Comparison of ENCODE assay signal across 15 cellular contexts in genomic region chr15:70602834-70603560, GRCh38.
DNase-seq lines count a peak whose midpoint lies in the region; ATAC-seq and TF ChIP-seq lines count a peak whose summit lies in the region.
"Had no signal": no experiment of that assay in that cellular context is flagged by ENCODE, and none has a peak within 500 bp of the region (broad histone marks: within the 10 kb centered on the region; RNA-seq: fewer than 3 reads in every experiment).

No MANE protein-coding gene starts in this region.

- H3K27ac Mint-ChIP-seq in neural progenitor cell = peak overlapping the region; percentile 50
- H3K27ac Mint-ChIP-seq: H9 had no signal

- H3K9ac ChIP-seq in neural progenitor cell = no peak overlapping the region

- H3K36me3 ChIP-seq in neural progenitor cell = no peaks in the 10 kb centered on the region

- no peak overlapping the region for H3K4me3 ChIP-seq in neural progenitor cell

- ATAC-seq in GM18870 (IDR thresholded peaks at IDR 0.05; ENCODE audit: unreplicated experiment) = no peak

- H3K4me1 ChIP-seq in neural progenitor cell = peaks cover 29% of the 10 kb centered on the region

- H3K79me2 ChIP-seq in neural progenitor cell (ENCODE audit: low read depth) = no peaks in the 10 kb centered on the region

- H3K27ac ChIP-seq in caudate nucleus (ENCODE audit: low read depth, low read length) (peak overlapping the region; percentile 31), neural progenitor cell (no peak overlapping the region)
- H3K27ac ChIP-seq: C4-2B had no signal

- no peaks in the 10 kb centered on the region for H3K27me3 ChIP-seq in neural progenitor cell

- no peak for TF ChIP-seq CTCF in neural progenitor cell (IDR thresholded peaks at IDR 0.05)

- H4K20me1 ChIP-seq in neural progenitor cell (ENCODE audit: low read depth) = no peaks in the 10 kb centered on the region

- peaks cover 9% of the 10 kb centered on the region for H3K9me3 Mint-ChIP-seq in neural progenitor cell

- peaks cover 26% of the 10 kb centered on the region for H3F3A ChIP-seq in neural progenitor cell (ENCODE audit: low read depth)

- H3K9me3 ChIP-seq in neural progenitor cell (ENCODE audit: low read depth) = no peaks in the 10 kb centered on the region

- no peaks in the 10 kb centered on the region for H3K36me3 Mint-ChIP-seq in neural progenitor cell

- no peak overlapping the region for H3K4me2 ChIP-seq in neural progenitor cell

- DNase-seq in Ammon's horn (ENCODE audit: low spot score) (peak; percentile 47), caudate nucleus (lab: John Stamatoyannopoulos, UW) (peak in 6 of 61 donors; percentile 3 to 42 (median 10)), inferior parietal cortex (ENCODE audit: extremely low spot score) (peak; percentile 20), neural progenitor cell (ENCODE audit: low spot score) (no peak), kidney tubule cell (ENCODE audit: low spot score) (no peak), Kasumi-1 (lab: John Stamatoyannopoulos, UW) (no peak), NCI-H1694 treated with DMSO at 0.1 percent for 48 hours (lab: John Stamatoyannopoulos, UW) (no peak)
- DNase-seq: DMS 273 treated with DMSO at 0.1 percent for 48 hours, H9, NCI-H1105 treated with DMSO at 0.1 percent for 48 hours, NCI-H1930, NCI-H69, SHP77 treated with DMSO at 0.1 percent for 48 hours had no signal

- no peak overlapping the region for H3K4me3 Mint-ChIP-seq in neural progenitor cell
- H3K4me3 Mint-ChIP-seq: H9 had no signal

- H3K27me3 Mint-ChIP-seq in neural progenitor cell (ENCODE audit: insufficient read depth, low read depth) = peaks cover 2% of the 10 kb centered on the region

- H3K4me1 Mint-ChIP-seq in neural progenitor cell = peaks cover 44% of the 10 kb centered on the region

- H2AFZ ChIP-seq in neural progenitor cell (replicated peaks) = no peak overlapping the region

Comparison
In these comparisons a context has a peak if more than half of its experiments do, and no peak if none do; other contexts are left out.
1. DNase-seq: peak in Ammon's horn (single experiment) and inferior parietal cortex (single experiment); none in neural progenitor cell (single experiment), kidney tubule cell (single experiment), Kasumi-1 (0 of 2) and NCI-H1694 treated with DMSO at 0.1 percent for 48 hours (single experiment).